19 cellular contexts compared by ENCODE assay signal in the genomic region with DNA sequence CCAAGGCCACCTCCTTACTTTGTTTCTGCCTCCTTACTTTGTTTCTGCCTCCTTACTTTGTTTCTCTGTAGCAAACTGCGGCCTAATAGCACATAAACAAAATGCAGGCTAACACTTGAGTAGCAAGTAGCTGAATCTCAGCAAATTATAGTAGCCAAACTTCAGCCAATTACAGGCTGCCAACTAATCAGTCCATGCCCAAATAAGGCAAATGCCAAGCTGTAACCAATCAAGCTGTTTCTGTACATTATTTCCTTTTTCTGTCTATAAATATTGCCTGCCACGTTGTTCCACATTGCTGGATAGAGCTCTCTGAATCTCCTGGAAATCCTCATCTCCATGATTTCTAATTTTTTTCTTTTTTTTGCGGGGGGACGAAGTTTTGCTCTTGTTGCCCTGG. TPM values are rescaled to one million over a fixed set of nuclear protein-coding genes. Genes with fewer than 3 reads are reported as not detected.
A peak's percentile ranks its signal among the peaks of the same experiment; 100 is the strongest.
DNase-seq lines count a peak whose midpoint lies in the region; ATAC-seq, FAIRE-seq and TF ChIP-seq lines count a peak whose summit lies in the region.
"Had no signal": no experiment of that assay in that cellular context is flagged by ENCODE, and none has a peak within 500 bp of the region (broad histone marks: within the 10 kb centered on the region; RNA-seq: fewer than 3 reads in every experiment).

No MANE protein-coding gene starts in this region.

- TF ChIP-seq POLR2A in GM12878 (IDR thresholded peaks at IDR 0.05; ENCODE audit: low read depth, low read length) (no peak), H1 (IDR thresholded peaks at IDR 0.05; ENCODE audit: control extremely low read depth in 1 of 2, low read depth in 2 of 2, low read length in 2 of 2) (no peak)

- no peak overlapping the region for H3K4me2 ChIP-seq in GM12878 (ENCODE audit: control insufficient read depth, insufficient read depth)
- no peak overlapping the region for H3K4me2 ChIP-seq in H1 (ENCODE audit: insufficient read depth in 1 of 2, low read depth in 2 of 2, low read length in 2 of 2)

- H2BK120ac ChIP-seq in H1 (replicated peaks; ENCODE audit: low read depth, low read length), result no peak overlapping the region

- no peak overlapping the region for H3K4me3 ChIP-seq in Jurkat, Clone E6-1 (ENCODE audit: low read length)
- H3K4me3 ChIP-seq in GM12878 (no peak overlapping the region), H1 (ENCODE audit: extremely low read depth in 1 of 4, insufficient read depth in 2 of 4, low read depth in 3 of 4, low read length in 4 of 4) (no peak overlapping the region), tibial artery (no peak overlapping the region)

- H2AFZ ChIP-seq in GM12878 (ENCODE audit: control insufficient read depth, low read depth, low read length), result no peak overlapping the region
- no peak overlapping the region for H2AFZ ChIP-seq in H1 (ENCODE audit: low read length)

- no TSS peak for BruUV-seq in GM12878 (replicated peaks; lab: Mats Ljungman, UMichigan)

- peak; percentile 1 for DNase-seq in Jurkat, Clone E6-1 (ENCODE audit: low read depth, low spot score)
- no peak for DNase-seq in GM12878 (ENCODE audit: low read depth, low spot score)
- no peak for DNase-seq in H1 (ENCODE audit: low read depth in 1 of 2, low spot score in 2 of 2)
- DNase-seq in tibial artery, result no peak
- DNase-seq in NCI-H2171 treated with DMSO at 0.1 percent for 48 hours (lab: John Stamatoyannopoulos, UW), result no peak
- no peak for DNase-seq in Right ventricle myocardium inferior (ENCODE audit: missing footprints)
- DNase-seq: C1 segment of cervical spinal cord; Calu3; CD4-positive, alpha-beta memory T cell; COR-L47; DMS153; DND-41; GOT3; H7; HCEC 1CT had no signal

- RAD21 ChIA-PET in GM12878 (lab: Charles Lee; ENCODE audit: unreplicated experiment), result no interaction called here

- no peaks in the 10 kb centered on the region for H3K23me2 ChIP-seq in H1 (ENCODE audit: low read depth, low read length)

- no peak for TF ChIP-seq CTCF in GM12878 (IDR thresholded peaks at IDR 0.05 in 2 of 3, conservative IDR thresholded peaks at IDR 0.05 in 1 of 3; ENCODE audit: control insufficient read depth in 2 of 3, extremely low read depth in 1 of 3, insufficient read depth in 1 of 3, low read depth in 3 of 3, low read length in 3 of 3)
- TF ChIP-seq CTCF in H1 (IDR thresholded peaks at IDR 0.05; ENCODE audit: control extremely low read depth in 1 of 3, insufficient read depth in 1 of 3, low read depth in 1 of 3, low read length in 3 of 3), result no peak
- no peak for TF ChIP-seq CTCF in tibial artery (IDR thresholded peaks at IDR 0.05)

- H3K36me3 ChIP-seq in GM12878 (ENCODE audit: control insufficient read depth in 2 of 2, insufficient read depth in 2 of 2, low read length in 1 of 2) (no peaks in the 10 kb centered on the region), H1 (ENCODE audit: control insufficient read depth in 2 of 4, insufficient read depth in 4 of 4, low read length in 3 of 4) (no peaks in the 10 kb centered on the region), tibial artery (no peaks in the 10 kb centered on the region)

- no peak overlapping the region for H2BK5ac ChIP-seq in H1 (ENCODE audit: low read depth, low read length)

- no peak overlapping the region for H3K56ac ChIP-seq in H1 (replicated peaks; ENCODE audit: insufficient read length, low read depth, low read length)

- H3K23ac ChIP-seq in H1 (ENCODE audit: insufficient read length), result no peak overlapping the region

- no peak overlapping the region for H4K8ac ChIP-seq in H1 (ENCODE audit: extremely low read depth, insufficient read depth, low read length)

- H4K20me1 ChIP-seq in GM12878 (ENCODE audit: control insufficient read depth, insufficient read depth) (no peaks in the 10 kb centered on the region), H1 (replicated peaks in 1 of 2; ENCODE audit: control insufficient read depth in 1 of 2, insufficient read depth in 2 of 2, low read length in 2 of 2) (no peaks in the 10 kb centered on the region)

- no peak overlapping the region for H3K14ac ChIP-seq in H1 (ENCODE audit: insufficient read length)

- POLR2A ChIA-PET in GM12878 (lab: Charles Lee) (no interaction called here), H1 (lab: Charles Lee; ENCODE audit: partially characterized antibody) (no interaction called here)

- FAIRE-seq in GM12878 (lab: Jason Lieb, UNC), result no peak
- no peak for FAIRE-seq in H1 (lab: Jason Lieb, UNC)
- FAIRE-seq: G401.6, GM19239 had no signal

- CTCF ChIA-PET in GM12878 (lab: Yijun Ruan, JAX), result interaction anchor here (0.6 kb wide), 1 partner anchor 247 kb away, joined by 3 read pairs; no protein-coding TSS in a partner anchor
- CTCF ChIA-PET in H1 (lab: Charles Lee; ENCODE audit: partially characterized antibody), result interaction anchor here (0.6 to 5.3 kb wide), 3 partner anchors 12 to 85 kb away, joined by 3 to 27 read pairs (median 6); no protein-coding TSS in a partner anchor

- H2BK15ac ChIP-seq in H1 (ENCODE audit: low read length), result no peak overlapping the region

- H4K5ac ChIP-seq in H1 (ENCODE audit: insufficient read length, low read depth, low read length), result no peak overlapping the region

- H3K27ac ChIP-seq in GM12878 (ENCODE audit: control insufficient read depth, insufficient read depth) (no peak overlapping the region), H1 (ENCODE audit: low read depth, low read length) (no peak overlapping the region), tibial artery (peak overlapping the region; percentile 34 to 63)

- in situ Hi-C loops in GM12878 (cut with MboI), result no loop called here

- 52% methylated on average over 4 of the region's 4 CpGs for WGBS in GM12878 (ENCODE audit: insufficient coverage, insufficient replicate concordance, low lambda C conversion rate, missing lambda C conversion rate)
- 88% methylated on average over 4 of the region's 4 CpGs; no CpG with 5 or more reads in 1 of the 2 experiments for WGBS in H1 (ENCODE audit: extremely low coverage in 1 of 2, insufficient coverage in 1 of 2, insufficient read length in 1 of 2, insufficient replicate concordance in 2 of 2, low coverage in 1 of 2, low lambda C conversion rate in 2 of 2, missing lambda C conversion rate in 1 of 2), 2 experiments

- no peak overlapping the region for H3K18ac ChIP-seq in H1 (ENCODE audit: extremely low read depth, low read length)

- H3K27me3 ChIP-seq in GM12878 (replicated peaks in 1 of 2; ENCODE audit: control insufficient read depth in 2 of 2, insufficient read depth in 2 of 2, low read length in 1 of 2), result no peaks in the 10 kb centered on the region
- no peaks in the 10 kb centered on the region for H3K27me3 ChIP-seq in H1 (replicated peaks in 1 of 4; ENCODE audit: control insufficient read depth in 3 of 4, extremely low read depth in 1 of 4, insufficient read depth in 3 of 4, low read length in 3 of 4)
- H3K27me3 ChIP-seq in tibial artery, result no peaks in the 10 kb centered on the region

- H3K4me1 ChIP-seq in GM12878 (ENCODE audit: control insufficient read depth, insufficient read depth, low read length) (no peaks in the 10 kb centered on the region), H1 (replicated peaks in 1 of 4; ENCODE audit: control insufficient read depth in 3 of 4, insufficient read depth in 4 of 4, low read length in 3 of 4) (no peaks in the 10 kb centered on the region), tibial artery (peaks cover 0 to 48% (median 15%) of the 10 kb centered on the region in 4 donors)

- H3K4ac ChIP-seq in H1 (replicated peaks; ENCODE audit: insufficient read length, low read depth, low read length), result no peak overlapping the region

- no peak overlapping the region for H4K91ac ChIP-seq in H1 (replicated peaks; ENCODE audit: insufficient read length, low read length)

- H2BK12ac ChIP-seq in H1 (ENCODE audit: low read depth, low read length), result no peak overlapping the region

- H3K79me2 ChIP-seq in GM12878 (ENCODE audit: control insufficient read depth, insufficient read depth, low read length), result no peaks in the 10 kb centered on the region
- no peaks in the 10 kb centered on the region for H3K79me2 ChIP-seq in H1 (ENCODE audit: control insufficient read depth in 1 of 2, insufficient read depth in 2 of 2, low read length in 2 of 2)

- TF ChIP-seq EP300 in GM12878 (IDR thresholded peaks at IDR 0.05; ENCODE audit: borderline replicate concordance in 1 of 2, control insufficient read depth in 1 of 2, low read depth in 2 of 2, low read length in 2 of 2), result no peak
- no peak for TF ChIP-seq EP300 in H1 (IDR thresholded peaks at IDR 0.05; ENCODE audit: borderline replicate concordance in 1 of 2, low read depth in 2 of 2, low read length in 2 of 2)

- H3K9ac ChIP-seq in GM12878 (ENCODE audit: control insufficient read depth, insufficient read depth, low read length) (no peak overlapping the region), H1 (replicated peaks in 1 of 4; ENCODE audit: extremely low read depth in 1 of 4, low read depth in 3 of 4, low read length in 3 of 4) (no peak overlapping the region)

- TF ChIP-seq RAD21 in GM12878 (IDR thresholded peaks at IDR 0.05; ENCODE audit: insufficient read depth, low read depth, low read length), result no peak
- TF ChIP-seq RAD21 in H1 (IDR thresholded peaks at IDR 0.05 in 1 of 2, conservative IDR thresholded peaks at IDR 0.05 in 1 of 2; ENCODE audit: low read depth in 2 of 2, low read length in 2 of 2), result no peak

- H3K9me3 ChIP-seq in GM12878 (replicated peaks; ENCODE audit: control insufficient read depth, insufficient read depth, low read length), result no peaks in the 10 kb centered on the region
- no peaks in the 10 kb centered on the region for H3K9me3 ChIP-seq in H1 (ENCODE audit: insufficient read depth in 2 of 2, low read depth in 1 of 2, low read length in 1 of 2)
- no peaks in the 10 kb centered on the region for H3K9me3 ChIP-seq in tibial artery

- H2BK20ac ChIP-seq in H1 (ENCODE audit: low read length), result no peak overlapping the region

- H3K79me1 ChIP-seq in H1 (ENCODE audit: low read depth, low read length), result no peaks in the 10 kb centered on the region

- intact Hi-C loops in GM12878 (cut with micrococcal nuclease; ENCODE audit: unreplicated experiment), result no loop called here
- intact Hi-C loops in tibial artery (cut with DNase I; ENCODE audit: low total_unique reads), result no loop called here
- intact Hi-C loops in Right ventricle myocardium inferior (cut with DNase I), result no loop called here

- SMC1A ChIA-PET in GM12878 (lab: Charles Lee; ENCODE audit: uncharacterized antibody, unreplicated experiment), result interaction anchor here (0.6 to 1.0 kb wide), 2 partner anchors 50 to 894 kb away, joined by 3 read pairs; no protein-coding TSS in a partner anchor

- no peak for ATAC-seq in GM12878
- ATAC-seq in HG03045 (IDR thresholded peaks at IDR 0.05; ENCODE audit: unreplicated experiment), result no peak
- no peak for ATAC-seq in GM19324 (IDR thresholded peaks at IDR 0.05; ENCODE audit: low FRiP score, unreplicated experiment)
- no peak for ATAC-seq in Right ventricle myocardium inferior

- H2AK5ac ChIP-seq in H1 (ENCODE audit: low read depth, low read length), result no peak overlapping the region

RNA-seq across cellular contexts. Expression of a gene that starts 28.7 kb away (rescaled TPM):
- not detected for polyA plus RNA-seq in Jurkat, Clone E6-1 (2012; ENCODE audit: insufficient read depth, insufficient read length)
- total RNA-seq in GM12878 (2013; cell fraction: nucleolus; rRNA removed), result not detected in 2 replicates
- not detected in 2 replicates for total RNA-seq in GM12878 (2014; rRNA removed)
- total RNA-seq in GM12878 (2014; rRNA removed; fragmentation: Illumina TruSeq; extraction: Trizol), result not detected in 2 replicates
- not detected in 2 replicates for total RNA-seq in GM12878 (2021)
- polyA plus RNA-seq in GM12878 (2011; ENCODE audit: low read depth), result not detected
- not detected in 2 replicates for polyA plus RNA-seq in GM12878 (2011; rRNA removed)
- polyA plus RNA-seq in GM12878 (2011; cell fraction: cytosol; rRNA removed), result not detected in 2 replicates
- polyA plus RNA-seq in GM12878 (2011; cell fraction: nucleus; rRNA removed), result not detected in 2 replicates
- polyA plus RNA-seq in GM12878 (2012), result not detected in 2 replicates
- polyA plus RNA-seq in GM12878 (2014; fragmentation: Illumina TruSeq; extraction: Trizol), result not detected in 2 replicates
- not detected for polyA plus RNA-seq in GM12878 (2014; fragmentation: Nextera tagmentation; extraction: Ambion mirVana)
- polyA plus RNA-seq in GM12878 (2014; rRNA removed), result 0.03 TPM in 1 of 2 replicates, not detected in the other
- polyA plus RNA-seq in GM12878 (2016; fragmentation: Nextera tagmentation; extraction: Ambion mirVana), result not detected
- not detected in 2 replicates for polyA minus RNA-seq in GM12878 (2011; rRNA and poly(A)+ RNA removed)
- polyA minus RNA-seq in GM12878 (2011; cell fraction: cytosol; rRNA and poly(A)+ RNA removed), result not detected in 2 replicates
- polyA minus RNA-seq in GM12878 (2011; cell fraction: nucleus; rRNA and poly(A)+ RNA removed), result not detected in 2 replicates
- 4.6 and 4.7 TPM in 2 replicates for total RNA-seq in H1 (2021; fragmentation: NEBNext Ultra II Directional; extraction: Animal tissue kit (Norgen Biotek cat#: 25700))
- 4.4 and 5.0 TPM in 2 replicates for polyA plus RNA-seq in H1 (2011; rRNA removed)
- 4.4 TPM for polyA plus RNA-seq in H1 (2011; cell fraction: cytosol; rRNA removed)
- polyA plus RNA-seq in H1 (2011; cell fraction: nucleus; rRNA removed), result 4.7 TPM
- 2.8 to 4.4 TPM (median 3.2 TPM) in 4 replicates for polyA plus RNA-seq in H1 (2012, experiment 1 of 2)
- polyA plus RNA-seq in H1 (2012, experiment 2 of 2), result 2.7 TPM
- polyA plus RNA-seq in H1 (2013, experiment 1 of 2), result 2.7 TPM
- polyA plus RNA-seq in H1 (2013, experiment 2 of 2), result 3.5 TPM
- polyA minus RNA-seq in H1 (2011; rRNA and poly(A)+ RNA removed), result 2.4 and 2.5 TPM in 2 replicates
- 2.6 TPM for polyA minus RNA-seq in H1 (2011; cell fraction: cytosol; rRNA and poly(A)+ RNA removed)
- 3.4 TPM for polyA minus RNA-seq in H1 (2011; cell fraction: nucleus; rRNA and poly(A)+ RNA removed)
- 1.3 TPM for total RNA-seq in Right ventricle myocardium inferior
- total RNA-seq: CD4-positive, alpha-beta memory T cell had no signal

Comparison
In these comparisons a context has a peak if more than half of its experiments do, and no peak if none do; other contexts are left out.
1. H3K27ac ChIP-seq: peak in tibial artery (2 of 2); none in GM12878 (single experiment) and H1 (single experiment).